ENCODE assay signal across 9 cellular contexts in the genomic region with DNA sequence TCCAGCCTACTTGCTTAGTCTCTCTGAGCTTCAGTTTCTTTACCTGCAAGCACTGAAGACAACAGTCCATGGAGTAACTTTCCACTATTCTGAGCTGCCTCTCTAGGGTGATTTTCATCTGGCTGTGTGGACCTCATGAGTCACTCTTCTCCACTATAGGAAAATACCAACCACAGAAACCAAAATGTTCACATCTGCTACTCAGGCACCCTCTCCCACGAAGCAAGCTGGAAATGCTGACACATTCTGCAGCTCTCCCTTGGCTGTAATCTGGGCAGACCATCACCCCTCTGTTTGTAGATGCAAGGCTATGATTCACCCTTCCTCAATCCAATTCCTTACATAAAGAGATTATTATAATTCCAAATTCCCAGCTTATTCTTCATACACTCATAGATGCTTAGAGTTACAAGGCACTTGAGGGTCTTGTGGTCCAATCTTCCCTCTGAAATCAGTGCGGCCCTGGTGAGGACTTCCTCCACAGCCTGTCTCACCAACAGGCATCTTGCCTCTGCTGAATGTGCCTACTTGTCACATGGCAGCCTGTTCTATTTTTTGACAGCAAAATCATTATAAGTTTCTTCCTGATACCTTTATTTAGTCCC.
DNase-seq lines count a peak whose midpoint lies in the region; ATAC-seq and TF ChIP-seq lines count a peak whose summit lies in the region.
"Had no signal": no experiment of that assay in that cellular context is flagged by ENCODE, and none has a peak within 500 bp of the region (broad histone marks: within the 10 kb centered on the region; RNA-seq: fewer than 3 reads in every experiment).

No MANE protein-coding gene starts in this region.

- no peaks in the 10 kb centered on the region for H3K36me3 Mint-ChIP-seq in activated T-helper 17 cell treated with anti-CD3 and anti-CD28 coated beads, Interleukin-2, amount 50 U/mL, for 72 hours (ENCODE audit: low read depth)
- peaks cover 3% of the 10 kb centered on the region for H3K36me3 Mint-ChIP-seq in nephron progenitor cell (ENCODE audit: low read depth)

- peaks cover 9% of the 10 kb centered on the region for H3K9me3 Mint-ChIP-seq in activated T-helper 17 cell treated with anti-CD3 and anti-CD28 coated beads, Interleukin-2, amount 50 U/mL, for 72 hours
- no peaks in the 10 kb centered on the region for H3K9me3 Mint-ChIP-seq in nephron progenitor cell

- no peak overlapping the region for H3K4me3 Mint-ChIP-seq in activated T-helper 17 cell treated with anti-CD3 and anti-CD28 coated beads, Interleukin-2, amount 50 U/mL, for 72 hours
- H3K4me3 Mint-ChIP-seq in nephron progenitor cell, result no peak overlapping the region

- TF ChIP-seq CTCF in GM20000 (IDR thresholded peaks at IDR 0.05; ENCODE audit: extremely low read depth, missing control alignments) (no peak), nephron progenitor cell (IDR thresholded peaks at IDR 0.05) (no peak)

- H3K27me3 Mint-ChIP-seq in activated T-helper 17 cell treated with anti-CD3 and anti-CD28 coated beads, Interleukin-2, amount 50 U/mL, for 72 hours, result peaks cover 36% of the 10 kb centered on the region
- peaks cover 12% of the 10 kb centered on the region for H3K27me3 Mint-ChIP-seq in nephron progenitor cell (ENCODE audit: low read depth, poor library complexity)

- H3K4me1 Mint-ChIP-seq in activated T-helper 17 cell treated with anti-CD3 and anti-CD28 coated beads, Interleukin-2, amount 50 U/mL, for 72 hours, result no peaks in the 10 kb centered on the region
- H3K4me1 Mint-ChIP-seq in nephron progenitor cell, result peaks cover 36% of the 10 kb centered on the region

- peak overlapping the region; percentile 10 for H3K27ac Mint-ChIP-seq in activated T-helper 17 cell treated with anti-CD3 and anti-CD28 coated beads, Interleukin-2, amount 50 U/mL, for 72 hours
- H3K27ac Mint-ChIP-seq in nephron progenitor cell, result peak overlapping the region; percentile 44

- ATAC-seq in HG03521 (IDR thresholded peaks at IDR 0.05; ENCODE audit: unreplicated experiment), result peak; percentile 47
- ATAC-seq in activated T-helper 17 cell treated with anti-CD3 and anti-CD28 coated beads, Interleukin-2, amount 50 U/mL, for 72 hours (replicated peaks), result peak; percentile 84

- peak; percentile 5 for DNase-seq in GF-D8 (lab: John Stamatoyannopoulos, UW)
- peak; percentile 41 for DNase-seq in GM20000 (ENCODE audit: low spot score)
- DNase-seq in nephron progenitor cell, result no peak
- no peak for DNase-seq in NCI-H2227 (lab: John Stamatoyannopoulos, UW; ENCODE audit: unreplicated experiment)
- no peak for DNase-seq in NCI-H1092 (lab: John Stamatoyannopoulos, UW)
- no peak for DNase-seq in 8988T
- DNase-seq: left cardiac atrium had no signal

Comparison
In these comparisons a context has a peak if more than half of its experiments do, and no peak if none do; other contexts are left out.
1. DNase-seq: peak in GF-D8 (single experiment) and GM20000 (single experiment); none in nephron progenitor cell (single experiment), NCI-H2227 (single experiment), NCI-H1092 (single experiment) and 8988T (single experiment).